11 cellular contexts compared by ENCODE assay signal in genomic region chr7:66167773-66168367, GRCh38. TPM values are rescaled to one million over a fixed set of nuclear protein-coding genes. Genes with fewer than 3 reads are reported as not detected.
DNase-seq lines count a peak whose midpoint lies in the region; ATAC-seq and TF ChIP-seq lines count a peak whose summit lies in the region.
"Had no signal": no experiment of that assay in that cellular context is flagged by ENCODE, and none has a peak within 500 bp of the region (broad histone marks: within the 10 kb centered on the region; RNA-seq: fewer than 3 reads in every experiment).

No MANE protein-coding gene starts in this region.

- no peak overlapping the region for H3K9ac ChIP-seq in SK-N-SH

- no peak for TF ChIP-seq POLR2A in transverse colon (IDR thresholded peaks at IDR 0.05)

- peak in 1 of 2 experiments; percentile 36; a peak in 1 of 4 replicates for TF ChIP-seq EP300 in SK-N-SH (IDR thresholded peaks at IDR 0.05; ENCODE audit: borderline replicate concordance in 1 of 2, low read depth in 1 of 2, low read length in 1 of 2)
- TF ChIP-seq EP300 in transverse colon (IDR thresholded peaks at IDR 0.05; ENCODE audit: low read depth) = no peak

- POLR2A ChIA-PET in SK-N-SH (lab: Yijun Ruan, JAX) = no interaction called here

- no peaks in the 10 kb centered on the region for H4K20me1 ChIP-seq in SK-N-SH (ENCODE audit: insufficient read depth)

- TF ChIP-seq RAD21 in SK-N-SH (IDR thresholded peaks at IDR 0.05; ENCODE audit: low read length) = no peak

- ATAC-seq in foreskin keratinocyte (no peak), GM21526 (IDR thresholded peaks at IDR 0.05; ENCODE audit: low FRiP score, unreplicated experiment) (no peak)
- ATAC-seq: left colon had no signal

- H3F3A ChIP-seq in SK-N-SH (replicated peaks; ENCODE audit: insufficient read depth) = peaks cover 6% of the 10 kb centered on the region

- H3K27ac ChIP-seq in SK-N-SH (ENCODE audit: low read depth in 2 of 2, low read length in 1 of 2) = no peak overlapping the region
- H3K27ac ChIP-seq in foreskin keratinocyte = no peak overlapping the region
- no peak overlapping the region for H3K27ac ChIP-seq in transverse colon
- H3K27ac ChIP-seq: ovary had no signal

- H3K9me2 ChIP-seq in SK-N-SH = no peaks in the 10 kb centered on the region

- intact Hi-C loops in transverse colon (cut with DNase I; ENCODE audit: low total_unique reads) = no loop called here

- TF ChIP-seq CTCF in SK-N-SH (IDR thresholded peaks at IDR 0.05) (no peak), foreskin keratinocyte (conservative IDR thresholded peaks at IDR 0.05) (no peak), transverse colon (IDR thresholded peaks at IDR 0.05) (no peak)

- CTCF ChIA-PET in SK-N-SH (lab: Yijun Ruan, JAX) = interaction anchor here (2.0 kb wide), 1 partner anchor 14 kb away, joined by 5 read pairs; no protein-coding TSS in a partner anchor

- no peak overlapping the region for H3K4me3 ChIP-seq in SK-N-SH (ENCODE audit: low read depth in 2 of 2, low read length in 1 of 2)
- H3K4me3 ChIP-seq in transverse colon = no peak overlapping the region
- H3K4me3 ChIP-seq: ovary had no signal

- H3K79me2 ChIP-seq in SK-N-SH (ENCODE audit: insufficient read depth) = no peaks in the 10 kb centered on the region

- H3K9me3 ChIP-seq in SK-N-SH (no peaks in the 10 kb centered on the region), transverse colon (no peaks in the 10 kb centered on the region)
- H3K9me3 ChIP-seq: ovary had no signal

- 55% methylated on average over 7 of the region's 7 CpGs for WGBS in SK-N-SH (ENCODE audit: low lambda C conversion rate)
- 17 to 69% methylated on average over 1 to 7 of the region's 7 CpGs for WGBS in transverse colon (ENCODE audit: low coverage in 1 of 2), 2 donors

- DNase-seq in COR-L47 (lab: John Stamatoyannopoulos, UW) (peak; percentile 49), NCI-H1105 treated with DMSO at 0.1 percent for 48 hours (lab: John Stamatoyannopoulos, UW) (peak; percentile 90), SK-N-SH (peak; percentile 39), foreskin keratinocyte (peak; percentile 38 to 70), ACHN (no peak), NCI-H526 treated with DMSO at 0.1 percent for 48 hours (lab: John Stamatoyannopoulos, UW) (no peak), transverse colon (no peak)
- DNase-seq: activated naive CD4-positive, alpha-beta T cell; left colon; ovary had no signal

- in situ Hi-C loops in ACHN (cut with HindIII; ENCODE audit: low pct_ligation_motif_present, low pct_unique_long_range_greater_than_20kb, low sequenced_read_pairs) = no loop called here
- in situ Hi-C loops in transverse colon (cut with MboI; ENCODE audit: low pct_ligation_motif_present in 1 of 4, low pct_unique_long_range_greater_than_20kb in 1 of 4, low sequenced_read_pairs in 3 of 4) = no loop called here

- H3K36me3 ChIP-seq in SK-N-SH (replicated peaks in 1 of 2; ENCODE audit: control insufficient read depth in 1 of 2, insufficient read depth in 2 of 2, low read length in 1 of 2) (no peaks in the 10 kb centered on the region), transverse colon (no peaks in the 10 kb centered on the region)
- H3K36me3 ChIP-seq: ovary had no signal

- H3K27me3 ChIP-seq in SK-N-SH (ENCODE audit: insufficient read depth) (no peaks in the 10 kb centered on the region), foreskin keratinocyte (no peaks in the 10 kb centered on the region), transverse colon (no peaks in the 10 kb centered on the region)
- H3K27me3 ChIP-seq: ovary had no signal

- no peak overlapping the region for H3K4me2 ChIP-seq in SK-N-SH

- no peak overlapping the region for H2AFZ ChIP-seq in SK-N-SH (ENCODE audit: low read depth)

- H3K4me1 ChIP-seq in SK-N-SH (ENCODE audit: control insufficient read depth in 1 of 2, insufficient read depth in 2 of 2, low read depth in 1 of 2, low read length in 1 of 2) (no peaks in the 10 kb centered on the region), foreskin keratinocyte (peaks cover 3% of the 10 kb centered on the region), transverse colon (no peaks in the 10 kb centered on the region)

TF ChIP-seq in SK-N-SH, 30 proteins besides CTCF, POLR2A, EP300 and RAD21 (continues in another document):
- TF ChIP-seq NFIC (IDR thresholded peaks at IDR 0.05; ENCODE audit: borderline replicate concordance) (peak; percentile 93), CHD2 (IDR thresholded peaks at IDR 0.05; ENCODE audit: low read length, partially characterized antibody) (no peak), GATA2 (CRISPR knock-in tag; IDR thresholded peaks at IDR 0.05) (peak; percentile 9; the same call in 1 of the 2 replicates), NRF1 (IDR thresholded peaks at IDR 0.05; ENCODE audit: low read depth, low read length) (no peak), RCOR1 (IDR thresholded peaks at IDR 0.05; ENCODE audit: low read length) (no peak), POLR2AphosphoS5 (IDR thresholded peaks at IDR 0.05; ENCODE audit: low read depth, low read length) (0 out of 2 replicates have a peak, but pooled peaks have one; percentile 20), ZBTB33 (IDR thresholded peaks at IDR 0.05; ENCODE audit: borderline replicate concordance, low read depth) (no peak), TAF1 (IDR thresholded peaks at IDR 0.05; ENCODE audit: borderline replicate concordance, low read depth, low read length) (no peak), EZH2phosphoT487 (IDR thresholded peaks at IDR 0.05; ENCODE audit: borderline replicate concordance, low read depth) (no peak)
- TF ChIP-seq, protein P1, sequence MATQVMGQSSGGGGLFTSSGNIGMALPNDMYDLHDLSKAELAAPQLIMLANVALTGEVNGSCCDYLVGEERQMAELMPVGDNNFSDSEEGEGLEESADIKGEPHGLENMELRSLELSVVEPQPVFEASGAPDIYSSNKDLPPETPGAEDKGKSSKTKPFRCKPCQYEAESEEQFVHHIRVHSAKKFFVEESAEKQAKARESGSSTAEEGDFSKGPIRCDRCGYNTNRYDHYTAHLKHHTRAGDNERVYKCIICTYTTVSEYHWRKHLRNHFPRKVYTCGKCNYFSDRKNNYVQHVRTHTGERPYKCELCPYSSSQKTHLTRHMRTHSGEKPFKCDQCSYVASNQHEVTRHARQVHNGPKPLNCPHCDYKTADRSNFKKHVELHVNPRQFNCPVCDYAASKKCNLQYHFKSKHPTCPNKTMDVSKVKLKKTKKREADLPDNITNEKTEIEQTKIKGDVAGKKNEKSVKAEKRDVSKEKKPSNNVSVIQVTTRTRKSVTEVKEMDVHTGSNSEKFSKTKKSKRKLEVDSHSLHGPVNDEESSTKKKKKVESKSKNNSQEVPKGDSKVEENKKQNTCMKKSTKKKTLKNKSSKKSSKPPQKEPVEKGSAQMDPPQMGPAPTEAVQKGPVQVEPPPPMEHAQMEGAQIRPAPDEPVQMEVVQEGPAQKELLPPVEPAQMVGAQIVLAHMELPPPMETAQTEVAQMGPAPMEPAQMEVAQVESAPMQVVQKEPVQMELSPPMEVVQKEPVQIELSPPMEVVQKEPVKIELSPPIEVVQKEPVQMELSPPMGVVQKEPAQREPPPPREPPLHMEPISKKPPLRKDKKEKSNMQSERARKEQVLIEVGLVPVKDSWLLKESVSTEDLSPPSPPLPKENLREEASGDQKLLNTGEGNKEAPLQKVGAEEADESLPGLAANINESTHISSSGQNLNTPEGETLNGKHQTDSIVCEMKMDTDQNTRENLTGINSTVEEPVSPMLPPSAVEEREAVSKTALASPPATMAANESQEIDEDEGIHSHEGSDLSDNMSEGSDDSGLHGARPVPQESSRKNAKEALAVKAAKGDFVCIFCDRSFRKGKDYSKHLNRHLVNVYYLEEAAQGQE (IDR thresholded peaks at IDR 0.05; ENCODE audit: low read depth, low read length) = no peak
- TF ChIP-seq, protein P2, sequence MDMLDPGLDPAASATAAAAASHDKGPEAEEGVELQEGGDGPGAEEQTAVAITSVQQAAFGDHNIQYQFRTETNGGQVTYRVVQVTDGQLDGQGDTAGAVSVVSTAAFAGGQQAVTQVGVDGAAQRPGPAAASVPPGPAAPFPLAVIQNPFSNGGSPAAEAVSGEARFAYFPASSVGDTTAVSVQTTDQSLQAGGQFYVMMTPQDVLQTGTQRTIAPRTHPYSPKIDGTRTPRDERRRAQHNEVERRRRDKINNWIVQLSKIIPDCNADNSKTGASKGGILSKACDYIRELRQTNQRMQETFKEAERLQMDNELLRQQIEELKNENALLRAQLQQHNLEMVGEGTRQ (IDR thresholded peaks at IDR 0.05; ENCODE audit: borderline replicate concordance, low read depth, low read length) = no peak

RNA-seq across cellular contexts. Expression of gene TPST1, which starts 37.3 kb away (rescaled TPM):
- 36.4 and 46.4 TPM in 2 replicates for polyA plus RNA-seq in SK-N-SH (2012; rRNA removed)
- polyA plus RNA-seq in SK-N-SH (2012; cell fraction: cytosol; rRNA removed) = 45.8 and 45.9 TPM in 2 replicates
- polyA plus RNA-seq in SK-N-SH (2012; cell fraction: nucleus; rRNA removed) = 20.5 and 33.6 TPM in 2 replicates
- 28.2 and 48.2 TPM in 2 replicates for total RNA-seq in foreskin keratinocyte
- polyA plus RNA-seq in foreskin keratinocyte = 25.2 and 38.2 TPM in 2 replicates
- total RNA-seq in transverse colon = 10 to 100 TPM in 2 of 4 donors, 1 to 10 TPM in 2; 1.5 to 28.3 (median 9.7) TPM

RNA-seq across cellular contexts. Expression of gene CRCP, which starts 53.2 kb away (rescaled TPM):
- polyA plus RNA-seq in SK-N-SH (2012; rRNA removed) = 34.0 and 34.1 TPM in 2 replicates
- polyA plus RNA-seq in SK-N-SH (2012; cell fraction: cytosol; rRNA removed) = 33.3 and 35.7 TPM in 2 replicates
- polyA plus RNA-seq in SK-N-SH (2012; cell fraction: nucleus; rRNA removed) = 40.7 and 57.5 TPM in 2 replicates
- 24.1 and 25.3 TPM in 2 replicates for total RNA-seq in foreskin keratinocyte
- 11.7 and 12.5 TPM in 2 replicates for polyA plus RNA-seq in foreskin keratinocyte
- 10 to 100 TPM; 20.6 to 48.6 (median 44.1) TPM for total RNA-seq in transverse colon

Comparison
In these comparisons a context has a peak if more than half of its experiments do, and no peak if none do; other contexts are left out.
1. DNase-seq: peak in COR-L47 (single experiment), NCI-H1105 treated with DMSO at 0.1 percent for 48 hours (single experiment), SK-N-SH (single experiment) and foreskin keratinocyte (2 of 2); none in ACHN (single experiment), NCI-H526 treated with DMSO at 0.1 percent for 48 hours (single experiment) and transverse colon (single experiment).